ENCODE assay signal across 8 cellular contexts in the genomic region with DNA sequence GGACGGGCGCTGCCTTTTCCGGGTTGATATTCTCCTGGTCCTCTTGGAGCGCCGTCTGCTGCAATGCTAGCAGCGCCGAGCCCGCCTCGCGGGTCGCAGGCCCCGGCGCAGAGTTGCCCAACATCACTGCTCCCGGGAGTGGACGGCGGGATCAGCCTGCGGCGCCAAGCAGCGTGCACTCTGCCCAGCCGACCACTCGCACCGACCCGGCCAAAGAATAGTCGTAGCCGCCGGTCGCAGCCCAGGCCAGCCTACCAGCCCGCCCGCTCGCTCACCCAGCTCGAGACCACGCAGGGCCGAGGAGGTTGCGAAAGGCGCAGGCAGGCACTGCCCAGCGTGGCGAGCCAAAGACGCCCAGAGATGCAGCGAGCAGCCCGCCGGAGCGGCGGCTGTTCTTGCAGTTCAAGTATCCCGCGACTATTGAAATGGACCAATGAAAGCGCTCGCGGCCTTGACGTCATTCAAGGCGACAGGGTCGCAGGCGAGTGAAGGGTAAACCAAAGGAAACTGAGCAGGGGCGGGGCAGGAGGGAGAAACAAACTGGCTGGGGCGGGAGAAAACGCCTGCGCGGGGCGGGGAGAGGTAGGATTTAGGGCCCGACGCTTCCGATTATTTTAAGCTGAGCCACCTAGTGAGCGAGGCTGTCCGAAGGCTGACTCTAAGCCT. TPM values are rescaled to one million over a fixed set of nuclear protein-coding genes. Genes with fewer than 3 reads are reported as not detected.
DNase-seq lines count a peak whose midpoint lies in the region; ATAC-seq and TF ChIP-seq lines count a peak whose summit lies in the region.

A gene (minus strand): TSS at position 379 of the 666 bp plus-strand sequence. CDS start 255 bp downstream, at position 124.

- no peaks in the 10 kb centered on the region for H3K9me3 Mint-ChIP-seq in activated T-helper 17 cell treated with anti-CD3 and anti-CD28 coated beads, Interleukin-2, amount 50 U/mL, for 72 hours
- no peaks in the 10 kb centered on the region for H3K9me3 Mint-ChIP-seq in naive thymus-derived CD8-positive, alpha-beta T cell

- CTCF ChIA-PET in RWPE1 (lab: Yijun Ruan, JAX) = interaction anchor here (0.6 to 0.7 kb wide), 2 partner anchors 17 to 904 kb away, joined by 3 to 5 read pairs; no protein-coding TSS in a partner anchor

- H3K4me1 Mint-ChIP-seq in activated T-helper 17 cell treated with anti-CD3 and anti-CD28 coated beads, Interleukin-2, amount 50 U/mL, for 72 hours = peaks cover 12% of the 10 kb centered on the region
- H3K4me1 Mint-ChIP-seq in naive thymus-derived CD8-positive, alpha-beta T cell = peaks cover 6 to 20% (median 18%) of the 10 kb centered on the region in 4 donors

- peak within 1 kb of the TSS; percentile 85 for H3K27ac Mint-ChIP-seq in activated T-helper 17 cell treated with anti-CD3 and anti-CD28 coated beads, Interleukin-2, amount 50 U/mL, for 72 hours
- H3K27ac Mint-ChIP-seq in naive thymus-derived CD8-positive, alpha-beta T cell = peak within 1 kb of the TSS; percentile 58 to 96 (median 90)

- H3K27ac ChIP-seq in RWPE1 = peak within 1 kb of the TSS; percentile 90

- H3K27me3 Mint-ChIP-seq in activated T-helper 17 cell treated with anti-CD3 and anti-CD28 coated beads, Interleukin-2, amount 50 U/mL, for 72 hours = no peaks in the 10 kb centered on the region
- H3K27me3 Mint-ChIP-seq in naive thymus-derived CD8-positive, alpha-beta T cell = peaks cover 0 to 1% (median 0%) of the 10 kb centered on the region in 5 donors

- TF ChIP-seq CTCF in LNCaP clone FGC (IDR thresholded peaks at IDR 0.05; ENCODE audit: control insufficient read depth, extremely low read depth, insufficient read depth) (peak; percentile 9; the same call in 1 of the 2 replicates), RWPE1 (conservative IDR thresholded peaks at IDR 0.05; ENCODE audit: low read depth) (no peak), fibroblast of mammary gland (conservative IDR thresholded peaks at IDR 0.05; ENCODE audit: control insufficient read depth, insufficient read depth, low read depth, low read length) (peak; percentile 4)

- peak; percentile 93 for DNase-seq in Daoy (ENCODE audit: low read depth)
- peak; percentile 55 for DNase-seq in GOT3 (lab: John Stamatoyannopoulos, UW)
- DNase-seq in LNCaP clone FGC (ENCODE audit: low read depth) = peak; percentile 90
- DNase-seq in RWPE1 (ENCODE audit: low spot score) = peak; percentile 97
- peak; percentile 97 for DNase-seq in fibroblast of mammary gland (ENCODE audit: low read depth)
- DNase-seq in naive thymus-derived CD8-positive, alpha-beta T cell = peak; percentile 87 to 97 (median 94)
- peak; percentile 91 to 94 (median 92) for DNase-seq in stimulated activated naive CD4-positive, alpha-beta T cell (lab: John Stamatoyannopoulos, UW)

- peak; percentile 99 for ATAC-seq in activated T-helper 17 cell treated with anti-CD3 and anti-CD28 coated beads, Interleukin-2, amount 50 U/mL, for 72 hours (replicated peaks)
- ATAC-seq in naive thymus-derived CD8-positive, alpha-beta T cell = peak; percentile 97

- peaks cover 53% of the 10 kb centered on the region for H3K36me3 Mint-ChIP-seq in activated T-helper 17 cell treated with anti-CD3 and anti-CD28 coated beads, Interleukin-2, amount 50 U/mL, for 72 hours (ENCODE audit: low read depth)
- H3K36me3 Mint-ChIP-seq in naive thymus-derived CD8-positive, alpha-beta T cell = peaks cover 0 to 8% (median 0%) of the 10 kb centered on the region in 3 donors

- peak within 1 kb of the TSS; percentile 92 for H3K4me3 Mint-ChIP-seq in activated T-helper 17 cell treated with anti-CD3 and anti-CD28 coated beads, Interleukin-2, amount 50 U/mL, for 72 hours
- H3K4me3 Mint-ChIP-seq in naive thymus-derived CD8-positive, alpha-beta T cell = peak within 1 kb of the TSS; percentile 85 to 99 (median 93)

- POLR2A ChIA-PET in RWPE1 (lab: Yijun Ruan, JAX; ENCODE audit: low non-redundant PET) = no interaction called here
- POLR2A ChIA-PET in naive thymus-derived CD8-positive, alpha-beta T cell (lab: Charles Lee) = interaction anchor here (1.0 to 2.5 kb wide), 3 partner anchors 23 to 126 kb away, joined by 3 to 26 read pairs (median 6); a partner anchor contains a TSS

- H3K4me3 ChIP-seq in LNCaP clone FGC (ENCODE audit: low read depth, low read length) (peak within 1 kb of the TSS; percentile 91), fibroblast of mammary gland (ENCODE audit: control insufficient read depth, low read depth, low read length) (peak within 1 kb of the TSS; percentile 84)

RNA-seq across cellular contexts. Expression of the gene that starts here (rescaled TPM):
- 124 and 154 TPM in 2 replicates for total RNA-seq in Daoy (2014; rRNA removed; shearing (Covaris generic))
- total RNA-seq in activated T-helper 17 cell treated with anti-CD3 and anti-CD28 coated beads, Interleukin-2, amount 50 U/mL, for 72 hours = 10 to 100 TPM; 59.5 to 86.2 TPM
- total RNA-seq in naive thymus-derived CD8-positive, alpha-beta T cell = 1 to 10 TPM; 1.1 to 1.3 TPM
- under 1 TPM in 1 of 3 donors, not detected in 2; 0.51 TPM for polyA plus RNA-seq in naive thymus-derived CD8-positive, alpha-beta T cell

Comparison
In these comparisons a context has a peak if more than half of its experiments do, and no peak if none do; other contexts are left out.
1. Peak in every context shown above with its lines: DNase-seq, ATAC-seq, H3K4me3 ChIP-seq and H3K27ac ChIP-seq.
2. RNA of the gene that starts here (total RNA-seq): 124 to 154 TPM in Daoy and 59.5 to 86.2 TPM in activated T-helper 17 cell treated with anti-CD3 and anti-CD28 coated beads, Interleukin-2, amount 50 U/mL, for 72 hours; 1.1 to 1.3 TPM in naive thymus-derived CD8-positive, alpha-beta T cell; every median in the first group is over 10 times any median in the second.